In genomic region chr12:59113831-59114273, GRCh38 we compare ENCODE assay signal across 8 cellular contexts.
A peak's percentile ranks its signal among the peaks of the same experiment; 100 is the strongest.
DNase-seq lines count a peak whose midpoint lies in the region; ATAC-seq and TF ChIP-seq lines count a peak whose summit lies in the region.

No MANE protein-coding gene starts in this region.

- no peaks in the 10 kb centered on the region for H3K4me1 Mint-ChIP-seq in effector memory CD8-positive, alpha-beta T cell (ENCODE audit: low read depth in 2 of 2)

- peak; percentile 78 for ATAC-seq in GM19397 (IDR thresholded peaks at IDR 0.05; ENCODE audit: unreplicated experiment)
- peak; percentile 87 for ATAC-seq in HG03378 (IDR thresholded peaks at IDR 0.05; ENCODE audit: unreplicated experiment)
- peak; percentile 70 for ATAC-seq in omental fat pad (ENCODE audit: low FRiP score)
- no peak for ATAC-seq in effector memory CD8-positive, alpha-beta T cell (replicated peaks)

- H3K4me3 Mint-ChIP-seq in effector memory CD8-positive, alpha-beta T cell = no peak overlapping the region

- H3K27ac Mint-ChIP-seq in effector memory CD8-positive, alpha-beta T cell = no peak overlapping the region

- peak; percentile 88 for DNase-seq in DMS 273 (lab: John Stamatoyannopoulos, UW; ENCODE audit: unreplicated experiment)
- DNase-seq in NCI-H2196 (lab: John Stamatoyannopoulos, UW; ENCODE audit: unreplicated experiment) = peak; percentile 87
- peak; percentile 75 for DNase-seq in activated CD4-positive, alpha-beta T cell treated with anti-CD3 and anti-CD28 coated beads for 48 hours
- DNase-seq in fibroblast of the conjunctiva (ENCODE audit: low read depth) = peak; percentile 82
- DNase-seq in omental fat pad (ENCODE audit: low spot score) = peak; percentile 56
- DNase-seq in effector memory CD8-positive, alpha-beta T cell = no peak

- H3K36me3 Mint-ChIP-seq in effector memory CD8-positive, alpha-beta T cell (ENCODE audit: insufficient read depth) = no peaks in the 10 kb centered on the region

- no peaks in the 10 kb centered on the region for H3K27me3 Mint-ChIP-seq in effector memory CD8-positive, alpha-beta T cell

- TF ChIP-seq CTCF in omental fat pad (IDR thresholded peaks at IDR 0.05) = no peak

- H3K9me3 Mint-ChIP-seq in effector memory CD8-positive, alpha-beta T cell = peaks cover 6 to 9% of the 10 kb centered on the region in 2 donors

Comparison
In these comparisons a context has a peak if more than half of its experiments do, and no peak if none do; other contexts are left out.
1. DNase-seq: peak in DMS 273 (single experiment), NCI-H2196 (single experiment), activated CD4-positive, alpha-beta T cell treated with anti-CD3 and anti-CD28 coated beads for 48 hours (single experiment), fibroblast of the conjunctiva (single experiment) and omental fat pad (single experiment); none in effector memory CD8-positive, alpha-beta T cell (0 of 3).